14 cellular contexts compared by ENCODE assay signal in the genomic region with DNA sequence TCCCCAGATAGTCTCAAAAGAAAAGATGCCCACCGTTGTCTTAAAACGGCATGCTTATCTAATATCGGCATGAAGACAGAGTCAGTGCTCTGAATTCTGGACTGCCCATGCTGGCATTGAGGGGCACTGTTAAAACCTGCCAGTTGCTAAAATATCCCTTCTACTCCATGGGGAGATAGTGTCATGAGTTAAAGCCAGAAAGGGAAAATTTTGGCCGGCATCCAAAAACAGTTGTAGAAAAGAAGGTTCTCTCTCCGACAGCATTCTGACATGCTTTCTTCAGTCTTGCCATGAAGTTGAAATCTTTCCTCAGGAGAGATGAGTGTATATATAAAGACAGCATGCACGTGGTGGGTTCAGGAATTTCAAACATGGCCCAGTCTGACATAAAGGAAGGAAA.
DNase-seq lines count a peak whose midpoint lies in the region; TF ChIP-seq lines count a peak whose summit lies in the region.
"Had no signal": no experiment of that assay in that cellular context is flagged by ENCODE, and none has a peak within 500 bp of the region (broad histone marks: within the 10 kb centered on the region; RNA-seq: fewer than 3 reads in every experiment).

No MANE protein-coding gene starts in this region.

- no peak for TF ChIP-seq CTCF in cardiac muscle cell (IDR thresholded peaks at IDR 0.05; ENCODE audit: low read depth, low read length)
- no peak for TF ChIP-seq CTCF in right atrium auricular region (IDR thresholded peaks at IDR 0.05)
- no peak for TF ChIP-seq CTCF in hepatocyte (IDR thresholded peaks at IDR 0.05; ENCODE audit: poor library complexity)
- no peak for TF ChIP-seq CTCF in dorsolateral prefrontal cortex (IDR thresholded peaks at IDR 0.05 in 54 of 56, conservative IDR thresholded peaks at IDR 0.05 in 2 of 56; ENCODE audit: low read depth in 1 of 56, partially characterized antibody in 56 of 56)

- H3K27me3 ChIP-seq in cardiac muscle cell (no peaks in the 10 kb centered on the region), right atrium auricular region (no peaks in the 10 kb centered on the region), hepatocyte (no peaks in the 10 kb centered on the region), dorsolateral prefrontal cortex (peaks cover 0 to 4% (median 0%) of the 10 kb centered on the region in 45 donors)

- H3K36me3 ChIP-seq in cardiac muscle cell: no peaks in the 10 kb centered on the region
- H3K36me3 ChIP-seq in right atrium auricular region: no peaks in the 10 kb centered on the region
- H3K36me3 ChIP-seq in hepatocyte (replicated peaks; ENCODE audit: insufficient read depth, low read depth): no peaks in the 10 kb centered on the region

- no peak overlapping the region for H2AFZ ChIP-seq in hepatocyte
- H2AFZ ChIP-seq: GM23338 had no signal

- no peaks in the 10 kb centered on the region for H3K79me2 ChIP-seq in hepatocyte

- intact Hi-C loops in dorsolateral prefrontal cortex (cut with DNase I): no loop called here

- peak overlapping the region; percentile 44 for H3K27ac ChIP-seq in cardiac muscle cell
- no peak overlapping the region for H3K27ac ChIP-seq in right atrium auricular region
- H3K27ac ChIP-seq in hepatocyte: no peak overlapping the region
- H3K27ac ChIP-seq in dorsolateral prefrontal cortex: no peak overlapping the region
- H3K27ac ChIP-seq: A549, HL-60 had no signal

- H3K4me2 ChIP-seq in hepatocyte: no peak overlapping the region
- H3K4me2 ChIP-seq: A549, GM23338 had no signal

- H3K4me1 ChIP-seq in cardiac muscle cell (ENCODE audit: low read depth) (peaks cover 31% of the 10 kb centered on the region), right atrium auricular region (no peaks in the 10 kb centered on the region), hepatocyte (ENCODE audit: insufficient read depth) (no peaks in the 10 kb centered on the region)
- H3K4me1 ChIP-seq: A549 had no signal

- 82% methylated on average over 6 of the region's 6 CpGs for WGBS in hepatocyte (ENCODE audit: low lambda C conversion rate, missing lambda C conversion rate)

- H4K20me1 ChIP-seq in hepatocyte (ENCODE audit: insufficient read depth, poor library complexity, severe bottlenecking): no peaks in the 10 kb centered on the region

- H3K4me3 ChIP-seq in cardiac muscle cell: no peak overlapping the region
- H3K4me3 ChIP-seq in right atrium auricular region: no peak overlapping the region
- no peak overlapping the region for H3K4me3 ChIP-seq in hepatocyte
- no peak overlapping the region for H3K4me3 ChIP-seq in dorsolateral prefrontal cortex
- H3K4me3 ChIP-seq: A549, GM12878, GM23338 had no signal

- peak; percentile 48 to 69 for DNase-seq in cardiac muscle cell (ENCODE audit: low read depth in 1 of 2, low spot score in 1 of 2)
- no peak for DNase-seq in right atrium auricular region (ENCODE audit: low spot score)
- peak; percentile 20 to 71 for DNase-seq in NCI-H446 (lab: John Stamatoyannopoulos, UW)
- peak; percentile 4 for DNase-seq in amniotic epithelial cell (ENCODE audit: low read depth)
- peak; percentile 10 for DNase-seq in hepatocyte (ENCODE audit: low spot score)
- DNase-seq in dermis blood vessel endothelial cell: no peak
- DNase-seq in dorsolateral prefrontal cortex: no peak
- DNase-seq: CD8-positive, alpha-beta T cell; DMS79; H7 had no signal

- H3K9me3 ChIP-seq in cardiac muscle cell (ENCODE audit: low read depth) (no peaks in the 10 kb centered on the region), right atrium auricular region (no peaks in the 10 kb centered on the region), hepatocyte (ENCODE audit: low read depth) (no peaks in the 10 kb centered on the region)
- H3K9me3 ChIP-seq: A549 had no signal

- no peaks in the 10 kb centered on the region for H3K9me2 ChIP-seq in hepatocyte (replicated peaks; ENCODE audit: insufficient read depth)

Comparison
In these comparisons a context has a peak if more than half of its experiments do, and no peak if none do; other contexts are left out.
1. DNase-seq: peak in cardiac muscle cell (2 of 2), NCI-H446 (2 of 2), amniotic epithelial cell (single experiment) and hepatocyte (single experiment); none in right atrium auricular region (single experiment), dermis blood vessel endothelial cell (single experiment) and dorsolateral prefrontal cortex (0 of 10).